Comparison of ENCODE assay signal across 8 cellular contexts in genomic region chr12:49264466-49264872, GRCh38. TPM values are rescaled to one million over a fixed set of nuclear protein-coding genes. Genes with fewer than 3 reads are reported as not detected.
DNase-seq lines count a peak whose midpoint lies in the region; ATAC-seq and TF ChIP-seq lines count a peak whose summit lies in the region.

No MANE protein-coding gene starts in this region.

- peak; percentile 21 for ATAC-seq in GM21447 (IDR thresholded peaks at IDR 0.05; ENCODE audit: unreplicated experiment)

- peak overlapping the region; percentile 92 for H3K9ac ChIP-seq in ES-I3 (ENCODE audit: low read depth, low read length)

- peaks cover 8% of the 10 kb centered on the region for H3K36me3 ChIP-seq in ES-I3 (ENCODE audit: insufficient read depth, low read length)
- no peaks in the 10 kb centered on the region for H3K36me3 ChIP-seq in cardiac muscle cell
- no peaks in the 10 kb centered on the region for H3K36me3 ChIP-seq in WERI-Rb-1

- H3K4me1 ChIP-seq in ES-I3 (ENCODE audit: insufficient read depth, low read length) (peaks cover 13% of the 10 kb centered on the region), cardiac muscle cell (ENCODE audit: low read depth) (no peaks in the 10 kb centered on the region)

- DNase-seq in HuH-7 (ENCODE audit: low spot score) (peak; percentile 48), activated T-helper 1 cell treated with Interleukin-2 at 50 U/mL for 16 hours (ENCODE audit: low read depth) (peak; percentile 7), cardiac muscle cell (ENCODE audit: low read depth in 1 of 2, low spot score in 1 of 2) (peak; percentile 42 to 56), skeletal muscle cell (ENCODE audit: low read depth) (no peak), SW 1271 (lab: John Stamatoyannopoulos, UW) (no peak), WERI-Rb-1 (no peak)

- TF ChIP-seq CTCF in cardiac muscle cell (IDR thresholded peaks at IDR 0.05; ENCODE audit: low read depth, low read length): no peak
- TF ChIP-seq CTCF in WERI-Rb-1 (IDR thresholded peaks at IDR 0.05; ENCODE audit: low read depth, low read length): no peak

- H3K4me3 ChIP-seq in cardiac muscle cell (peak overlapping the region; percentile 56), skeletal muscle cell (ENCODE audit: low read depth, low read length) (peak overlapping the region; percentile 90), WERI-Rb-1 (ENCODE audit: low read depth, low read length) (no peak overlapping the region)

- no peaks in the 10 kb centered on the region for H3K9me3 ChIP-seq in ES-I3 (ENCODE audit: control insufficient read depth, insufficient read depth, low read length)
- H3K9me3 ChIP-seq in cardiac muscle cell (ENCODE audit: low read depth): no peaks in the 10 kb centered on the region
- no peaks in the 10 kb centered on the region for H3K9me3 ChIP-seq in WERI-Rb-1 (ENCODE audit: severe bottlenecking)

- H3K27ac ChIP-seq in cardiac muscle cell (no peak overlapping the region), WERI-Rb-1 (no peak overlapping the region)

- no peaks in the 10 kb centered on the region for H3K27me3 ChIP-seq in cardiac muscle cell
- H3K27me3 ChIP-seq in WERI-Rb-1 (ENCODE audit: insufficient read depth, low read depth, severe bottlenecking): no peaks in the 10 kb centered on the region

RNA-seq across cellular contexts. Expression of gene TUBA1C, which starts 0.4 kb away (rescaled TPM):
- 67.0 and 151 TPM in 2 replicates for total RNA-seq in cardiac muscle cell
- polyA plus RNA-seq in cardiac muscle cell: 49.1 and 126 TPM in 2 replicates

RNA-seq across cellular contexts. Expression of gene PRPH, which starts 30.5 kb away (rescaled TPM):
- 0.53 and 4.0 TPM in 2 replicates for total RNA-seq in cardiac muscle cell
- polyA plus RNA-seq in cardiac muscle cell: 1.1 and 1.8 TPM in 2 replicates

RNA-seq across cellular contexts. Expression of gene TROAP, which starts 58.6 kb away (rescaled TPM):
- total RNA-seq in cardiac muscle cell: 8.0 and 72.9 TPM in 2 replicates
- 8.2 and 82.4 TPM in 2 replicates for polyA plus RNA-seq in cardiac muscle cell

Comparison
In these comparisons a context has a peak if more than half of its experiments do, and no peak if none do; other contexts are left out.
1. DNase-seq: peak in HuH-7 (single experiment), activated T-helper 1 cell treated with Interleukin-2 at 50 U/mL for 16 hours (single experiment) and cardiac muscle cell (2 of 2); none in skeletal muscle cell (single experiment), SW 1271 (0 of 2) and WERI-Rb-1 (single experiment).